ENCODE assay signal across 11 cellular contexts in the genomic region with DNA sequence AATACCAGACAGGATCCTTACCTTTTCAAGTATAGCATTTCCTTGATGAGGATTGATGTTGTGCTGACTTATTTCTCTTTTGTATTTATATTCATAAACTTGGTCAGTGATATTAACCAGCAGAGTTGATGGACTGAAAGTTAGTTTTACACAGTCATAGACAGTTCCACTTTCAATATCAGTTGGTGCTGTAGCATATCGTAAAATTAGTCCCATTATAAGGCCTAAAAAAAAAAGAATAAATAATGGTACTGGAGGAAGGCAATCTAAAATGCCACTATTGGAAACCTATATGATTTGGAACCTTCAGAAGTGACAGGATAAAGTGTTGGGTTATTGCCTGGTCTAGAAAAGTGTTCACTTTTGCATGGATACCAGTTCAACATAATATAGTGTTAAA. TPM values are rescaled to one million over a fixed set of nuclear protein-coding genes. Genes with fewer than 3 reads are reported as not detected.
A peak's percentile ranks its signal among the peaks of the same experiment; 100 is the strongest.
DNase-seq lines count a peak whose midpoint lies in the region; ATAC-seq and TF ChIP-seq lines count a peak whose summit lies in the region.
"Had no signal": no experiment of that assay in that cellular context is flagged by ENCODE, and none has a peak within 500 bp of the region (broad histone marks: within the 10 kb centered on the region; RNA-seq: fewer than 3 reads in every experiment).

No MANE protein-coding gene starts in this region.

- DNase-seq in GM12865 (ENCODE audit: low read depth) = peak; percentile 67
- no peak for DNase-seq in midbrain (lab: John Stamatoyannopoulos, UW)
- no peak for DNase-seq in right atrium auricular region (ENCODE audit: low spot score)
- no peak for DNase-seq in left lung
- DNase-seq in GM13976 (ENCODE audit: low spot score) = no peak
- DNase-seq: NCI-H2029, pancreas had no signal

- H3K36me3 ChIP-seq in KMS-11 (ENCODE audit: insufficient read depth) = no peaks in the 10 kb centered on the region
- H3K36me3 ChIP-seq in right atrium auricular region = no peaks in the 10 kb centered on the region
- H3K36me3 ChIP-seq in left lung = no peaks in the 10 kb centered on the region
- H3K36me3 ChIP-seq: pancreas had no signal

- H3K27me3 ChIP-seq in KMS-11 (ENCODE audit: insufficient read depth, low read depth) = no peaks in the 10 kb centered on the region
- no peaks in the 10 kb centered on the region for H3K27me3 ChIP-seq in right atrium auricular region
- H3K27me3 ChIP-seq in left lung = no peaks in the 10 kb centered on the region
- H3K27me3 ChIP-seq: BLaER1 treated with 17β-estradiol and CSF1 and Interleukin-3, amounts not matched to agents 10 nM and 100 nM; pancreas had no signal

- ATAC-seq in GM19397 (IDR thresholded peaks at IDR 0.05; ENCODE audit: unreplicated experiment) (peak; percentile 62), HG02885 (IDR thresholded peaks at IDR 0.05; ENCODE audit: poor library complexity, unreplicated experiment) (peak; percentile 82), left lung (no peak)

- H3K27ac ChIP-seq in KMS-11 (peak overlapping the region; percentile 80), right atrium auricular region (peak overlapping the region in 1 of 2 donors; percentile 51), left lung (no peak overlapping the region)
- H3K27ac ChIP-seq: pancreas had no signal

- H3K4me1 ChIP-seq in KMS-11 (ENCODE audit: low read depth, poor library complexity, severe bottlenecking) (peaks cover 68% of the 10 kb centered on the region), right atrium auricular region (peaks cover 0 to 3% of the 10 kb centered on the region in 2 donors), left lung (peaks cover 4 to 28% of the 10 kb centered on the region in 2 donors)

- in situ Hi-C loops in GM13976 (cut with MboI; ENCODE audit: low sequenced_read_pairs, unreplicated experiment) = no loop called here

- peak overlapping the region; percentile 53; the same call in 1 of the 2 replicates for H3K9ac ChIP-seq in KMS-11

- peaks cover 8% of the 10 kb centered on the region; the same call in 1 of the 2 replicates for H3K79me2 ChIP-seq in KMS-11 (ENCODE audit: insufficient read depth, low read depth)

- H3K4me3 ChIP-seq in GM12865 (ENCODE audit: low read depth, low read length) (peak overlapping the region; percentile 47), KMS-11 (IDR thresholded peaks at IDR 0.05; ENCODE audit: insufficient read depth, low read depth, low read length) (peak overlapping the region; percentile 21), right atrium auricular region (no peak overlapping the region), left lung (no peak overlapping the region)
- H3K4me3 ChIP-seq: pancreas had no signal

- 0 out of 2 replicates have a peak overlapping the region, but pooled peaks have one; percentile 3 for H2AFZ ChIP-seq in KMS-11 (ENCODE audit: low read depth)

- no peak for TF ChIP-seq CTCF in GM12865 (IDR thresholded peaks at IDR 0.05; ENCODE audit: insufficient read depth, low read depth, low read length, missing control alignments)
- TF ChIP-seq CTCF in KMS-11 (conservative IDR thresholded peaks at IDR 0.05; ENCODE audit: low read depth, low read length) = no peak
- TF ChIP-seq CTCF in right atrium auricular region (IDR thresholded peaks at IDR 0.05) = no peak
- TF ChIP-seq CTCF in left lung (IDR thresholded peaks at IDR 0.05) = no peak
- TF ChIP-seq CTCF in GM13976 (IDR thresholded peaks at IDR 0.05; ENCODE audit: borderline replicate concordance, control extremely low read depth, extremely low read depth, insufficient read depth, missing control alignments) = no peak

- H3K4me2 ChIP-seq in KMS-11 = peak overlapping the region; percentile 84

- no peaks in the 10 kb centered on the region for H3K9me3 ChIP-seq in right atrium auricular region
- H3K9me3 ChIP-seq in left lung = no peaks in the 10 kb centered on the region
- H3K9me3 ChIP-seq: pancreas had no signal

- intact Hi-C loops in left lung (cut with DNase I) = no loop called here

- no peaks in the 10 kb centered on the region for H4K20me1 ChIP-seq in KMS-11 (ENCODE audit: insufficient read depth)

RNA-seq across cellular contexts. Expression of a gene that starts 16.3 kb away (rescaled TPM):
- 1 to 10 TPM; 3.1 to 4.2 TPM for total RNA-seq in right atrium auricular region
- total RNA-seq in left lung = 10 to 100 TPM; 15.7 to 17.9 TPM

Comparison
In these comparisons a context has a peak if more than half of its experiments do, and no peak if none do; other contexts are left out.
1. H3K4me3 ChIP-seq: peak in GM12865 (single experiment) and KMS-11 (single experiment); none in right atrium auricular region (0 of 2) and left lung (0 of 2).